Comparison of ENCODE assay signal across 8 cellular contexts in the genomic region with DNA sequence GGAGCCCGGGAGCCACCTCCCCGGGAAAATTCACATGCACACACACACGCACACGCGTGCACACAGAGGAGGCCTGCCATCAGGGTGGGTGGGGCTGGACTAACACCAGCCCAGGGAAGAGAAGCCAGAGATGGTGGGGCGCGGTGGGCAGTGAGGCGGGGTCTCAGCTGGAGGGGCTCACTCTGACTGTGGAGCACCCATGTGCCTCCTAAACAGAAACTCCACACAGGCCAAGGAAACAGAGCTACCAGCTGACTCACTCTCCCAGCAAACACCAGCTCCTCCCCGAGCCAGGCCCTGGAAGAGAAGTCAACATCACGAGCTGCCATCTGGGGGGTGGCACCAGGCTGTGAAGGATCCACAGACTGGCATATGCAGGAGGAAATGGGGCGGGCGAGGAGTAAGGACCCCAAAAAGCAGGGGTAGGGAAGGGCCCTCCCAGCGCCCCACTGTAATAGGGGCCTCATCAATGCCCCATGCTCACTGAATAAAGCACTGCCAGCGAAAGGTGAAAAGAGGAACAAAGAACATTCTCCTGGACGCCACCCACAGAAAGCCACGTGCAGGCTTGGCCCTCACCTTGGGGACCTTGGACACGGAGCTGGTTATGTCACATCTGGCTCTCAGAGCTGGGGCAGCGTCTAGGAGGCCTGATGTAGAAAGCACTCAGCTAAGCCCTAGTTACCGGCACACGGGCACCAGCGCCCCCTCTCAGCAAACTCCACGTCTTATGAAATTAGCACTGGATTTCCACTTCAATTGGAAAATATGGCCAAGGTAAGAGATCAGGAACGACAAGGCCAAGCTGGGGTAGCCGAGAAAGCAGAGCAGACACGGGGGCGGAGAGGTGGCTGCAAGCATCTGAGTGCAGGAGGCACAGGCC. TPM values are rescaled to one million over a fixed set of nuclear protein-coding genes. Genes with fewer than 3 reads are reported as not detected.
A peak's percentile ranks its signal among the peaks of the same experiment; 100 is the strongest.
DNase-seq lines count a peak whose midpoint lies in the region; ATAC-seq and TF ChIP-seq lines count a peak whose summit lies in the region.

No MANE protein-coding gene starts in this region.

- no peaks in the 10 kb centered on the region for H3K27me3 Mint-ChIP-seq in Caco-2 (ENCODE audit: insufficient read depth, unreplicated experiment)
- peaks cover 30% of the 10 kb centered on the region for H3K27me3 Mint-ChIP-seq in GM23338 (ENCODE audit: insufficient read depth, low read depth, poor library complexity)
- no peaks in the 10 kb centered on the region for H3K27me3 Mint-ChIP-seq in mesothelial cell of epicardium (ENCODE audit: low read depth)
- no peaks in the 10 kb centered on the region for H3K27me3 Mint-ChIP-seq in T-helper 17 cell

- H3K9me3 Mint-ChIP-seq in Caco-2 (ENCODE audit: unreplicated experiment) (no peaks in the 10 kb centered on the region), GM23338 (no peaks in the 10 kb centered on the region), mesothelial cell of epicardium (no peaks in the 10 kb centered on the region)

- WGBS in aorta, 2 donors: 23 to 24% methylated on average over 26 of the region's 26 CpGs

- ATAC-seq in GM23338 (peak; percentile 2), Panc1 (peak; percentile 32), aorta (ENCODE audit: low FRiP score) (peak; percentile 61), T-helper 17 cell (no peak)

- peak overlapping the region; percentile 99 for H3K27ac ChIP-seq in GM23338 (ENCODE audit: low read depth)
- peak overlapping the region; percentile 97 for H3K27ac ChIP-seq in Panc1 (ENCODE audit: low read length)
- H3K27ac ChIP-seq in aorta (ENCODE audit: low read depth in 1 of 2, low read length in 2 of 2): peak overlapping the region; percentile 39 to 77

- POLR2A ChIA-PET in Caco-2 (lab: Charles Lee): no interaction called here
- POLR2A ChIA-PET in Panc1 (lab: Charles Lee): interaction anchor here (0.6 to 1.0 kb wide), 4 partner anchors 9 to 1606 kb away, joined by 3 to 6 read pairs (median 3); partner anchors contain the start of gene INF2

- H4K20me1 ChIP-seq in GM23338 (replicated peaks; ENCODE audit: insufficient read depth): no peaks in the 10 kb centered on the region

- H3K4me3 Mint-ChIP-seq in Caco-2 (ENCODE audit: unreplicated experiment) (peak overlapping the region; percentile 33), GM23338 (peak overlapping the region; percentile 62), mesothelial cell of epicardium (peak overlapping the region; percentile 35), T-helper 17 cell (no peak overlapping the region)

- H3K4me1 ChIP-seq in Caco-2: peaks cover 82% of the 10 kb centered on the region
- H3K4me1 ChIP-seq in GM23338 (ENCODE audit: insufficient read depth): peaks cover 58% of the 10 kb centered on the region
- H3K4me1 ChIP-seq in Panc1 (ENCODE audit: control insufficient read depth, insufficient read depth, low read length): peaks cover 70% of the 10 kb centered on the region
- no peaks in the 10 kb centered on the region for H3K4me1 ChIP-seq in aorta (ENCODE audit: control insufficient read depth in 1 of 2, insufficient read depth in 2 of 2, low read length in 2 of 2)

- H3K9me2 ChIP-seq in GM23338 (ENCODE audit: insufficient read depth): no peaks in the 10 kb centered on the region

- H3K27me3 ChIP-seq in Caco-2 (replicated peaks; ENCODE audit: control insufficient read depth, insufficient read depth, low read length) (no peaks in the 10 kb centered on the region), GM23338 (ENCODE audit: insufficient read depth) (no peaks in the 10 kb centered on the region), Panc1 (ENCODE audit: control insufficient read depth, insufficient read depth, low read length) (no peaks in the 10 kb centered on the region), aorta (ENCODE audit: control insufficient read depth in 1 of 2, insufficient read depth in 2 of 2, low read length in 1 of 2) (no peaks in the 10 kb centered on the region)

- TF ChIP-seq CTCF in Caco-2 (IDR thresholded peaks at IDR 0.05; ENCODE audit: insufficient read depth in 1 of 2, low read depth in 1 of 2, low read length in 1 of 2, severe bottlenecking in 1 of 2, unreplicated experiment in 1 of 2): peak in 1 of 2 experiments; percentile 3
- peak; percentile 46 to 56 for TF ChIP-seq CTCF in GM23338 (conservative IDR thresholded peaks at IDR 0.05; ENCODE audit: low read depth in 2 of 2)
- TF ChIP-seq CTCF in Panc1 (IDR thresholded peaks at IDR 0.05): no peak; the same call in 1 of the 2 replicates
- TF ChIP-seq CTCF in epithelial cell of esophagus (IDR thresholded peaks at IDR 0.05; ENCODE audit: insufficient read depth, low read depth, low read length, missing control alignments): peak; percentile 23
- no peak for TF ChIP-seq CTCF in mesothelial cell of epicardium (IDR thresholded peaks at IDR 0.05; ENCODE audit: unreplicated experiment)

- DNase-seq in Caco-2 (no peak), GM23338 (ENCODE audit: low spot score) (no peak), Panc1 (ENCODE audit: low read depth, low spot score) (no peak), epithelial cell of esophagus (ENCODE audit: low read depth) (peak; percentile 90), mesothelial cell of epicardium (ENCODE audit: low spot score in 2 of 2, unreplicated experiment in 2 of 2) (no peak), aorta (peak in 1 of 2 donors; percentile 90), T-helper 17 cell (no peak), iPS-NIHi7 (ENCODE audit: extremely low spot score) (no peak)

- H2AFZ ChIP-seq in GM23338: 0 out of 2 replicates have a peak overlapping the region, but pooled peaks have one; percentile 34

- H3K36me3 ChIP-seq in Caco-2 (ENCODE audit: control insufficient read depth, insufficient read depth, low read length): no peaks in the 10 kb centered on the region
- H3K36me3 ChIP-seq in GM23338 (ENCODE audit: insufficient read depth): no peaks in the 10 kb centered on the region
- no peaks in the 10 kb centered on the region; the same call in 1 of the 2 replicates for H3K36me3 ChIP-seq in Panc1 (ENCODE audit: control insufficient read depth, insufficient read depth, low read length)
- no peaks in the 10 kb centered on the region for H3K36me3 ChIP-seq in aorta (ENCODE audit: control insufficient read depth in 1 of 2, insufficient read depth in 2 of 2, low read length in 1 of 2)

- H3K36me3 Mint-ChIP-seq in Caco-2 (ENCODE audit: insufficient read depth, unreplicated experiment) (no peaks in the 10 kb centered on the region), GM23338 (ENCODE audit: low read depth) (no peaks in the 10 kb centered on the region; the same call in 2 of the 3 replicates), mesothelial cell of epicardium (no peaks in the 10 kb centered on the region), T-helper 17 cell (ENCODE audit: low read depth) (no peaks in the 10 kb centered on the region)

- peak overlapping the region; percentile 75 for H3K27ac Mint-ChIP-seq in Caco-2 (ENCODE audit: unreplicated experiment)
- peak overlapping the region; percentile 81 for H3K27ac Mint-ChIP-seq in GM23338
- peak overlapping the region; percentile 93 for H3K27ac Mint-ChIP-seq in mesothelial cell of epicardium
- no peak overlapping the region for H3K27ac Mint-ChIP-seq in T-helper 17 cell

- BruUV-seq in Caco-2 (replicated peaks; lab: Mats Ljungman, UMichigan) (no TSS peak), Panc1 (replicated peaks; lab: Mats Ljungman, UMichigan) (no TSS peak)

- intact Hi-C loops in Caco-2 (cut with micrococcal nuclease; ENCODE audit: unreplicated experiment) (no loop called here), Panc1 (cut with micrococcal nuclease; ENCODE audit: unreplicated experiment) (no loop called here), aorta (cut with DNase I) (no loop called here)

- no peaks in the 10 kb centered on the region for H3K79me2 ChIP-seq in GM23338 (replicated peaks; ENCODE audit: insufficient read depth)

- in situ Hi-C loops in Panc1 (cut with HindIII; ENCODE audit: low pct_unique_long_range_greater_than_20kb, low sequenced_read_pairs): no loop called here

- peak overlapping the region; percentile 78 for H3K4me2 ChIP-seq in GM23338

- CTCF ChIA-PET in Caco-2 (lab: Charles Lee): no interaction called here
- CTCF ChIA-PET in Panc1 (lab: Charles Lee): interaction anchor here (0.6 to 1.9 kb wide), 3 partner anchors 15 to 120 kb away, joined by 4 to 8 read pairs (median 4); partner anchors contain the start of gene ZBTB42

- H3K4me3 ChIP-seq in Caco-2 (ENCODE audit: low read depth, low read length) (no peak overlapping the region), GM23338 (peak overlapping the region; percentile 48; the same call in 1 of the 2 replicates), Panc1 (ENCODE audit: low read depth in 2 of 2, low read length in 2 of 2) (peak overlapping the region; percentile 4 to 45), epithelial cell of esophagus (ENCODE audit: low read length) (no peak overlapping the region), aorta (ENCODE audit: low read length in 2 of 2) (no peak overlapping the region)

- H3K9me3 ChIP-seq in Caco-2 (no peaks in the 10 kb centered on the region), Panc1 (ENCODE audit: control insufficient read depth, insufficient read depth, low read depth, low read length) (no peaks in the 10 kb centered on the region), aorta (ENCODE audit: control insufficient read depth, low read length) (no peaks in the 10 kb centered on the region), T-helper 17 cell (ENCODE audit: control insufficient read depth, low read length, poor library complexity, severe bottlenecking) (no peaks in the 10 kb centered on the region)

- H3K4me1 Mint-ChIP-seq in Caco-2 (ENCODE audit: low read depth, unreplicated experiment) (peaks cover 55% of the 10 kb centered on the region), GM23338 (peaks cover 63% of the 10 kb centered on the region), mesothelial cell of epicardium (peaks cover 59% of the 10 kb centered on the region), T-helper 17 cell (peaks cover 26% of the 10 kb centered on the region)

- peaks cover 27% of the 10 kb centered on the region for H3F3A ChIP-seq in GM23338 (replicated peaks; ENCODE audit: low read depth)

RNA-seq across cellular contexts. Expression of gene INF2, which starts 8.4 kb away (rescaled TPM):
- total RNA-seq in Caco-2 (2022) (70.8 TPM in 2 replicates), Panc1 (2021; ENCODE audit: unreplicated experiment) (195 TPM), mesothelial cell of epicardium (90.2 to 92.8 TPM (median 92.5 TPM) in 3 replicates), aorta (100 to 1,000 TPM in 1 of 2 donors, 10 to 100 TPM in 1; 84.9 to 102 TPM), T-helper 17 cell (10 to 100 TPM; 61.0 to 76.1 TPM)
- 52.4 and 75.5 TPM in 2 replicates for total RNA-seq in GM23338 (2014; rRNA removed; shearing (Covaris generic))
- polyA plus RNA-seq in GM23338 (2016; fragmentation: Nextera tagmentation; extraction: Ambion mirVana) (36.7 and 37.2 TPM in 2 replicates), aorta (100 to 1,000 TPM in 1 of 2 donors, 10 to 100 TPM in 1; 31.9 to 185 TPM)
- polyA plus RNA-seq in Panc1 (2012; ENCODE audit: insufficient read length): 179 TPM

RNA-seq across cellular contexts. Expression of gene ADSS1, which starts 43.0 kb away (rescaled TPM):
- total RNA-seq in Caco-2 (2022) (1.6 and 3.2 TPM in 2 replicates), Panc1 (2021; ENCODE audit: unreplicated experiment) (9.4 TPM), mesothelial cell of epicardium (14.1 to 17.1 TPM (median 14.4 TPM) in 3 replicates), aorta (10 to 100 TPM; 44.8 to 63.2 TPM), T-helper 17 cell (1 to 10 TPM; 2.4 to 2.9 TPM)
- 4.3 and 11.6 TPM in 2 replicates for total RNA-seq in GM23338 (2014; rRNA removed; shearing (Covaris generic))
- polyA plus RNA-seq in GM23338 (2016; fragmentation: Nextera tagmentation; extraction: Ambion mirVana) (9.5 and 12.4 TPM in 2 replicates), aorta (10 to 100 TPM; 25.0 to 80.2 TPM)
- 15.6 TPM for polyA plus RNA-seq in Panc1 (2012; ENCODE audit: insufficient read length)

Comparison
In these comparisons a context has a peak if more than half of its experiments do, and no peak if none do; other contexts are left out.
1. H3K4me3 ChIP-seq: peak in GM23338 (single experiment) and Panc1 (2 of 2); none in Caco-2 (single experiment), epithelial cell of esophagus (single experiment) and aorta (0 of 2).
2. CTCF ChIP-seq: peak in GM23338 (2 of 2) and epithelial cell of esophagus (single experiment); none in Panc1 (single experiment) and mesothelial cell of epicardium (single experiment).
3. Peak in every context shown above with its lines, with median percentiles within 50 percentile points of each other: H3K27ac ChIP-seq.